2 cellular contexts compared by ENCODE assay signal in the genomic region with DNA sequence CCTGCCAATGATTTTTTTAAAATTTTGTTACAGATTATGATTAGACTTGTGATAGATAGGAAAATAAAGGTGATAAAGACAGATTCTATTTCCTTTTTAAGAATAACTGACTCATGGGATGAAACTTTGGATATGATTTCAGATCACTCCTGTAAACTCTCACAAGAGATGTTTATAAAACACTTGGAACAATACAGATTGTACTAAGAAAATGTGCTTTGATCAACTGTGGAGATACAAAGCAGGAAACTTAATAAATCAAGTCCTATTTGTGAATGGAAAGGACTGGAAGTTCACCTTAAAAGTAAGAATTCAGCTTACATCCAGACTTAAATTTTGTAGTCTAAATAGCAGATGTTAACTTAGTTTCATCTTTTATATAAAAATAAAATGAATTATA.
TF ChIP-seq lines count a peak whose summit lies in the region.

No MANE protein-coding gene starts in this region.

TF ChIP-seq in IMR-90, 13 proteins besides CTCF, POLR2A, EP300 and RAD21:
- TF ChIP-seq MAFK (IDR thresholded peaks at IDR 0.05; ENCODE audit: low read depth, low read length) (no peak), BHLHE40 (IDR thresholded peaks at IDR 0.05; ENCODE audit: low read depth, low read length) (no peak), ELK1 (IDR thresholded peaks at IDR 0.05; ENCODE audit: borderline replicate concordance, low read depth, low read length) (no peak), SMC3 (IDR thresholded peaks at IDR 0.05; ENCODE audit: low read depth, low read length) (no peak), NFE2L2 (IDR thresholded peaks at IDR 0.05; ENCODE audit: low read depth, low read length) (no peak), USF2 (IDR thresholded peaks at IDR 0.05; ENCODE audit: low read depth, low read length) (no peak), MXI1 (IDR thresholded peaks at IDR 0.05; ENCODE audit: borderline replicate concordance, low read depth, low read length) (no peak), FOS (IDR thresholded peaks at IDR 0.05; ENCODE audit: low read depth, low read length) (no peak), RCOR1 (IDR thresholded peaks at IDR 0.05; ENCODE audit: insufficient replicate concordance, low read length) (no peak)

TF ChIP-seq in endothelial cell of umbilical vein, 7 proteins besides CTCF, POLR2A, EP300 and RAD21:
- TF ChIP-seq POLR2AphosphoS5 (IDR thresholded peaks at IDR 0.05; ENCODE audit: insufficient read depth, low read depth, low read length) = no peak
- TF ChIP-seq JUN (IDR thresholded peaks at IDR 0.05; ENCODE audit: borderline replicate concordance, insufficient read depth, insufficient read length, low read depth) = no peak
- TF ChIP-seq EZH2 (IDR thresholded peaks at IDR 0.05; ENCODE audit: borderline replicate concordance, low read depth, low read length, severe bottlenecking) = no peak
- TF ChIP-seq MAX (IDR thresholded peaks at IDR 0.05; ENCODE audit: insufficient read depth, insufficient read length) = no peak
